In the genomic region with DNA sequence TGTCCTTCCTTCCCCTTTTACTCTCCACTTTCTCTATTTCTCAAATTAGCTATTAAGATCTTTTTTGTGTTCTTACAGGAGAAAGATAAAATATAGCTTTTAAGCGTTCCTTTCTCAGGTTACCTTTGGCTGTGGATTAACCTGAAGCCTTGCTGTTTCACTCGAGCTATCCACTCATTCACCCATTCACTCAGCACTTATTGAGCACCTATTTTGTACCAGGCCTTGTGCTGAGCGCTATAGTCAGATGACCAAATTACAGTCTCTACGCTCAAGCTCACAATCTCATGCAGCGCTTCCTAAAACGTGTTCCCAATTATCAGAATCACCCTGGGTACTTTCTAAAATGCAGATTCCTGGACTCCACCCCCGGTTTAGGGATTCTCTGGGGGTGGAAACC, we compare ENCODE assay signal across 1 cellular context.
TF ChIP-seq lines count a peak whose summit lies in the region.

No MANE protein-coding gene starts in this region.

TF ChIP-seq in GM23338, 12 proteins besides CTCF, POLR2A, EP300 and RAD21 (continued from another document):
- TF ChIP-seq, protein P1, sequence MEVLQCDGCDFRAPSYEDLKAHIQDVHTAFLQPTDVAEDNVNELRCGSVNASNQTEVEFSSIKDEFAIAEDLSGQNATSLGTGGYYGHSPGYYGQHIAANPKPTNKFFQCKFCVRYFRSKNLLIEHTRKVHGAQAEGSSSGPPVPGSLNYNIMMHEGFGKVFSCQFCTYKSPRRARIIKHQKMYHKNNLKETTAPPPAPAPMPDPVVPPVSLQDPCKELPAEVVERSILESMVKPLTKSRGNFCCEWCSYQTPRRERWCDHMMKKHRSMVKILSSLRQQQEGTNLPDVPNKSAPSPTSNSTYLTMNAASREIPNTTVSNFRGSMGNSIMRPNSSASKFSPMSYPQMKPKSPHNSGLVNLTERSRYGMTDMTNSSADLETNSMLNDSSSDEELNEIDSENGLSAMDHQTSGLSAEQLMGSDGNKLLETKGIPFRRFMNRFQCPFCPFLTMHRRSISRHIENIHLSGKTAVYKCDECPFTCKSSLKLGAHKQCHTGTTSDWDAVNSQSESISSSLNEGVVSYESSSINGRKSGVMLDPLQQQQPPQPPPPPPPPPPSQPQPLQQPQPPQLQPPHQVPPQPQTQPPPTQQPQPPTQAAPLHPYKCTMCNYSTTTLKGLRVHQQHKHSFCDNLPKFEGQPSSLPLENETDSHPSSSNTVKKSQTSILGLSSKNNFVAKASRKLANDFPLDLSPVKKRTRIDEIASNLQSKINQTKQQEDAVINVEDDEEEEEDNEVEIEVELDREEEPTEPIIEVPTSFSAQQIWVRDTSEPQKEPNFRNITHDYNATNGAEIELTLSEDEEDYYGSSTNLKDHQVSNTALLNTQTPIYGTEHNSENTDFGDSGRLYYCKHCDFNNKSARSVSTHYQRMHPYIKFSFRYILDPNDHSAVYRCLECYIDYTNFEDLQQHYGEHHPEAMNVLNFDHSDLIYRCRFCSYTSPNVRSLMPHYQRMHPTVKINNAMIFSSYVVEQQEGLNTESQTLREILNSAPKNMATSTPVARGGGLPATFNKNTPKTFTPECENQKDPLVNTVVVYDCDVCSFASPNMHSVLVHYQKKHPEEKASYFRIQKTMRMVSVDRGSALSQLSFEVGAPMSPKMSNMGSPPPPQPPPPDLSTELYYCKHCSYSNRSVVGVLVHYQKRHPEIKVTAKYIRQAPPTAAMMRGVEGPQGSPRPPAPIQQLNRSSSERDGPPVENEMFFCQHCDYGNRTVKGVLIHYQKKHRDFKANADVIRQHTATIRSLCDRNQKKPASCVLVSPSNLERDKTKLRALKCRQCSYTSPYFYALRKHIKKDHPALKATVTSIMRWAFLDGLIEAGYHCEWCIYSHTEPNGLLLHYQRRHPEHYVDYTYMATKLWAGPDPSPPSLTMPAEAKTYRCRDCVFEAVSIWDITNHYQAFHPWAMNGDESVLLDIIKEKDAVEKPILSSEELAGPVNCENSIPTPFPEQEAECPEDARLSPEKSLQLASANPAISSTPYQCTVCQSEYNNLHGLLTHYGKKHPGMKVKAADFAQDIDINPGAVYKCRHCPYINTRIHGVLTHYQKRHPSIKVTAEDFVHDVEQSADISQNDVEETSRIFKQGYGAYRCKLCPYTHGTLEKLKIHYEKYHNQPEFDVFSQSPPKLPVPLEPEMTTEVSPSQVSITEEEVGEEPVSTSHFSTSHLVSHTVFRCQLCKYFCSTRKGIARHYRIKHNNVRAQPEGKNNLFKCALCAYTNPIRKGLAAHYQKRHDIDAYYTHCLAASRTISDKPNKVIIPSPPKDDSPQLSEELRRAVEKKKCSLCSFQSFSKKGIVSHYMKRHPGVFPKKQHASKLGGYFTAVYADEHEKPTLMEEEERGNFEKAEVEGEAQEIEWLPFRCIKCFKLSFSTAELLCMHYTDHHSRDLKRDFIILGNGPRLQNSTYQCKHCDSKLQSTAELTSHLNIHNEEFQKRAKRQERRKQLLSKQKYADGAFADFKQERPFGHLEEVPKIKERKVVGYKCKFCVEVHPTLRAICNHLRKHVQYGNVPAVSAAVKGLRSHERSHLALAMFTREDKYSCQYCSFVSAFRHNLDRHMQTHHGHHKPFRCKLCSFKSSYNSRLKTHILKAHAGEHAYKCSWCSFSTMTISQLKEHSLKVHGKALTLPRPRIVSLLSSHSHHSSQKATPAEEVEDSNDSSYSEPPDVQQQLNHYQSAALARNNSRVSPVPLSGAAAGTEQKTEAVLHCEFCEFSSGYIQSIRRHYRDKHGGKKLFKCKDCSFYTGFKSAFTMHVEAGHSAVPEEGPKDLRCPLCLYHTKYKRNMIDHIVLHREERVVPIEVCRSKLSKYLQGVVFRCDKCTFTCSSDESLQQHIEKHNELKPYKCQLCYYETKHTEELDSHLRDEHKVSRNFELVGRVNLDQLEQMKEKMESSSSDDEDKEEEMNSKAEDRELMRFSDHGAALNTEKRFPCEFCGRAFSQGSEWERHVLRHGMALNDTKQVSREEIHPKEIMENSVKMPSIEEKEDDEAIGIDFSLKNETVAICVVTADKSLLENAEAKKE (CRISPR knock-in tag; IDR thresholded peaks at IDR 0.05) = no peak
- TF ChIP-seq NANOG (IDR thresholded peaks at IDR 0.05; ENCODE audit: borderline replicate concordance) (no peak), STAT1 (IDR thresholded peaks at IDR 0.05; ENCODE audit: unreplicated experiment) (no peak), EZH2phosphoT487 (IDR thresholded peaks at IDR 0.05; ENCODE audit: unreplicated experiment) (no peak), ZNF331 (CRISPR knock-in tag; IDR thresholded peaks at IDR 0.05; ENCODE audit: low read depth) (no peak)
- TF ChIP-seq, protein P2, sequence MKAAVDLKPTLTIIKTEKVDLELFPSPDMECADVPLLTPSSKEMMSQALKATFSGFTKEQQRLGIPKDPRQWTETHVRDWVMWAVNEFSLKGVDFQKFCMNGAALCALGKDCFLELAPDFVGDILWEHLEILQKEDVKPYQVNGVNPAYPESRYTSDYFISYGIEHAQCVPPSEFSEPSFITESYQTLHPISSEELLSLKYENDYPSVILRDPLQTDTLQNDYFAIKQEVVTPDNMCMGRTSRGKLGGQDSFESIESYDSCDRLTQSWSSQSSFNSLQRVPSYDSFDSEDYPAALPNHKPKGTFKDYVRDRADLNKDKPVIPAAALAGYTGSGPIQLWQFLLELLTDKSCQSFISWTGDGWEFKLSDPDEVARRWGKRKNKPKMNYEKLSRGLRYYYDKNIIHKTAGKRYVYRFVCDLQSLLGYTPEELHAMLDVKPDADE (IDR thresholded peaks at IDR 0.05) = no peak
